ENCODE assay signal across 10 cellular contexts in the genomic region with DNA sequence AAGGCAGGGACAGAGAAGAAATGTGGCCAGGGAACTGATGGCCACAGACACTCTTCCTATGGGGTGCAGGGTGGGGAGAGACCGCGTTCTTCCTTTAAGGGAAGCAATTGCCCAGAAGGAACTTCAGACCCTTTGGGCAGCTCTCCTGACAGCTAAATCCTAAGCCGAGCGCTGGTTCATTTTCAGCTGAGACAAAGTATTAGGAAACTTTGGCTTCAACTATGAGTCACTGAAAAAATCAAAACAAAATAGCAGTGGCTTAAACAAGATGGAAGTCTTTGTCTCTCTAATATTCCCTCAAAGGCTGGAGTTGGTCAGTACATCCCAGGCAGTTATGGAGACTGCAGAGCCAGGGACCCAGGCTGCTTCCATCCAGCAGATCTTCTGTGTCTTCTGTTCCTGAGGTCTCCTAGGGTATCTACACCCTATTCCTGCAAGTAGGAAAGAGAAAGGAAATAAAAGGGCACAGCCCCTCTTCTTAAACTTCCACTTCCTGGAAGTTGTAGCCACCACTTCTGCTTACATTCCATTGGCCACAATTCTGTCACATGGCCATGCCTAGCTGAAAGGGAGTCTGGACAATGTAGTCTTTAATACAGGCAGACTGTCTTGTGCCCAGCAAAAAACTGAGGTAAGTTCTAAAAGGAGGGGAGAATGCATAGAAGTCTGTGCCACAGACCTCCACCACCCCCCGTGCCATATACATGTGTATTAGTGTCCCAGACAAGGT.
DNase-seq lines count a peak whose midpoint lies in the region; ATAC-seq and TF ChIP-seq lines count a peak whose summit lies in the region.
"Had no signal": no experiment of that assay in that cellular context is flagged by ENCODE, and none has a peak within 500 bp of the region (broad histone marks: within the 10 kb centered on the region; RNA-seq: fewer than 3 reads in every experiment).

No MANE protein-coding gene starts in this region.

- TF ChIP-seq CTCF in AG10803 (conservative IDR thresholded peaks at IDR 0.05; ENCODE audit: low read length) (no peak), astrocyte of the spinal cord (IDR thresholded peaks at IDR 0.05; ENCODE audit: low read depth, low read length) (no peak), Calu3 (IDR thresholded peaks at IDR 0.05; ENCODE audit: unreplicated experiment) (no peak)

- ATAC-seq in HG02981 (IDR thresholded peaks at IDR 0.05; ENCODE audit: unreplicated experiment) (no peak), GM18505 (IDR thresholded peaks at IDR 0.05; ENCODE audit: unreplicated experiment) (no peak)

- TF ChIP-seq POLR2A in GM18505 (IDR thresholded peaks at IDR 0.05; ENCODE audit: borderline replicate concordance, extremely low read depth, insufficient read depth, insufficient read length), result no peak

- intact Hi-C loops in Calu3 (cut with micrococcal nuclease; ENCODE audit: unreplicated experiment), result no loop called here

- BruUV-seq in Calu3 (replicated peaks; lab: Mats Ljungman, UMichigan), result no TSS peak

- H3K4me3 Mint-ChIP-seq in Calu3 (ENCODE audit: low read depth, unreplicated experiment), result no peak overlapping the region

- peaks cover 17% of the 10 kb centered on the region for H3K4me1 Mint-ChIP-seq in Calu3 (ENCODE audit: low read depth, unreplicated experiment)

- H3K27ac Mint-ChIP-seq in Calu3 (ENCODE audit: unreplicated experiment), result no peak overlapping the region

- CTCF ChIA-PET in Calu3 (lab: Charles Lee), result no interaction called here

- in situ Hi-C loops in astrocyte of the spinal cord (cut with HindIII; ENCODE audit: low sequenced_read_pairs), result no loop called here

- H3K36me3 Mint-ChIP-seq in Calu3 (ENCODE audit: insufficient read depth, unreplicated experiment), result no peaks in the 10 kb centered on the region

- DNase-seq in AG10803 (ENCODE audit: low read depth) (peak; percentile 73), HT1080 (ENCODE audit: low read depth) (peak; percentile 23), astrocyte of the spinal cord (ENCODE audit: low read depth, low spot score) (peak; percentile 70), myocyte (ENCODE audit: low read depth) (peak; percentile 35), NCI-H187 treated with DMSO at 0.1 percent for 48 hours (lab: John Stamatoyannopoulos, UW) (no peak), Calu3 (no peak)
- DNase-seq: activated CD4-positive, alpha-beta T cell treated with anti-CD3 and anti-CD28 coated beads for 48 hours; DND-41 had no signal

- H3K4me3 ChIP-seq in AG10803 (ENCODE audit: low read length) (no peak overlapping the region), astrocyte of the spinal cord (ENCODE audit: low read depth, low read length) (no peak overlapping the region)

- no peaks in the 10 kb centered on the region for H3K27me3 Mint-ChIP-seq in Calu3 (ENCODE audit: unreplicated experiment)

- peaks cover 3% of the 10 kb centered on the region for H3K9me3 Mint-ChIP-seq in Calu3 (ENCODE audit: low read depth, unreplicated experiment)

Comparison
In these comparisons a context has a peak if more than half of its experiments do, and no peak if none do; other contexts are left out.
1. DNase-seq: peak in AG10803 (single experiment), HT1080 (single experiment), astrocyte of the spinal cord (single experiment) and myocyte (single experiment); none in NCI-H187 treated with DMSO at 0.1 percent for 48 hours (single experiment) and Calu3 (single experiment).